Comparison of ENCODE assay signal across 1 cellular context in the genomic region with DNA sequence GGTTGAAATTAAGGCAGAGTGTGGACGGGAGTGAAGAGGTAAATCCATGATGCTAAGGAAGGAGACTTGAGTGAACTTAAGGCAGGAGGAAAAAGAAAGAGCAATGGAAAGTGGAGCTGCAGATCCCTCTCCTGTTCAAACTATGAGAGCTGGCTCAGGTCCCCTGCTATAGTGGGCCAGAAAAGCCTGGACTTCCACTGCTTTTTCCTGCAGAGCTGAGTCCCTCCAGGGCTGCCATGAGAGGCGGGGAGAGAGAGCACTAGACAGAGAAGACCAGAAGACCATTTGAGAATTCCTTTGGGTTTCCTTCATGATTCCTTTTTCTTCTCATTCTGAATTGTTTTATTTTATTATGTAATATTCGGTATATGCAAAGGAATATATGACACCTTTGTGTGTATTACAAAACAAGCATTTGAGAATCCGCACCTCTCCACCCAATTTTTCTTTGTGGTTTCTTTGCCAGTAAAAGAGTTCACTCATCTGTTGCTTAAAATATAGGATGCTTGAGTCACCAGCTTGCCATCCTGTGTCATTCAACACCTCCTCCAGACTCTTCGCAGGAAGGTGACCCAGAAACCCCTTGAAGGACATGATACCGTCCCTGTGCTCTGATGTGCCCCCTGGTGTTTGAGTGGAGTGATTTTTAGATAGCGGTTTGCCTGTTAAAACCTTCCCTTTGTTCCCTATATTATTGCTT.
A peak's percentile ranks its signal among the peaks of the same experiment; 100 is the strongest.
TF ChIP-seq lines count a peak whose summit lies in the region.

No MANE protein-coding gene starts in this region.

TF ChIP-seq in HepG2, 621 proteins besides CTCF, POLR2A, EP300 and RAD21:
- TF ChIP-seq NR2F2 (IDR thresholded peaks at IDR 0.05; ENCODE audit: borderline replicate concordance, low read depth) (no peak), ZNF549 (CRISPR knock-in tag; IDR thresholded peaks at IDR 0.05) (no peak), ZNF616 (CRISPR knock-in tag; IDR thresholded peaks at IDR 0.05; ENCODE audit: low read depth) (no peak), CHD4 (IDR thresholded peaks at IDR 0.05; ENCODE audit: borderline replicate concordance, low read length) (no peak), ZNF446 (CRISPR knock-in tag; IDR thresholded peaks at IDR 0.05) (no peak), GTF2F1 (IDR thresholded peaks at IDR 0.05; ENCODE audit: low read length) (no peak), ERF (CRISPR knock-in tag; IDR thresholded peaks at IDR 0.05) (no peak), SMC3 (IDR thresholded peaks at IDR 0.05; ENCODE audit: low read length) (peak; percentile 48), ZNF749 (CRISPR knock-in tag; IDR thresholded peaks at IDR 0.05; ENCODE audit: borderline replicate concordance) (no peak), ZSCAN20 (CRISPR knock-in tag; IDR thresholded peaks at IDR 0.05; ENCODE audit: borderline replicate concordance) (no peak), SOX13 (IDR thresholded peaks at IDR 0.05) (no peak), SOX13 (CRISPR knock-in tag; conservative IDR thresholded peaks at IDR 0.05 in 1 of 2, IDR thresholded peaks at IDR 0.05 in 1 of 2) (no peak), STAG1 (CRISPR knock-in tag; IDR thresholded peaks at IDR 0.05) (peak; percentile 30; the same call in 1 of the 2 replicates), U2AF2 (IDR thresholded peaks at IDR 0.05; ENCODE audit: low read depth, low read length) (no peak)
- TF ChIP-seq, protein P1, sequence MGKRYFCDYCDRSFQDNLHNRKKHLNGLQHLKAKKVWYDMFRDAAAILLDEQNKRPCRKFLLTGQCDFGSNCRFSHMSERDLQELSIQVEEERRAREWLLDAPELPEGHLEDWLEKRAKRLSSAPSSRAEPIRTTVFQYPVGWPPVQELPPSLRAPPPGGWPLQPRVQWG (CRISPR knock-in tag; IDR thresholded peaks at IDR 0.05; ENCODE audit: borderline replicate concordance, low read depth) = no peak
- TF ChIP-seq, protein P2, sequence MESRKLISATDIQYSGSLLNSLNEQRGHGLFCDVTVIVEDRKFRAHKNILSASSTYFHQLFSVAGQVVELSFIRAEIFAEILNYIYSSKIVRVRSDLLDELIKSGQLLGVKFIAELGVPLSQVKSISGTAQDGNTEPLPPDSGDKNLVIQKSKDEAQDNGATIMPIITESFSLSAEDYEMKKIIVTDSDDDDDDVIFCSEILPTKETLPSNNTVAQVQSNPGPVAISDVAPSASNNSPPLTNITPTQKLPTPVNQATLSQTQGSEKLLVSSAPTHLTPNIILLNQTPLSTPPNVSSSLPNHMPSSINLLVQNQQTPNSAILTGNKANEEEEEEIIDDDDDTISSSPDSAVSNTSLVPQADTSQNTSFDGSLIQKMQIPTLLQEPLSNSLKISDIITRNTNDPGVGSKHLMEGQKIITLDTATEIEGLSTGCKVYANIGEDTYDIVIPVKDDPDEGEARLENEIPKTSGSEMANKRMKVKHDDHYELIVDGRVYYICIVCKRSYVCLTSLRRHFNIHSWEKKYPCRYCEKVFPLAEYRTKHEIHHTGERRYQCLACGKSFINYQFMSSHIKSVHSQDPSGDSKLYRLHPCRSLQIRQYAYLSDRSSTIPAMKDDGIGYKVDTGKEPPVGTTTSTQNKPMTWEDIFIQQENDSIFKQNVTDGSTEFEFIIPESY (CRISPR knock-in tag; IDR thresholded peaks at IDR 0.05) = peak; percentile 97
